Comparison of ENCODE assay signal across 1 cellular context in the genomic region with DNA sequence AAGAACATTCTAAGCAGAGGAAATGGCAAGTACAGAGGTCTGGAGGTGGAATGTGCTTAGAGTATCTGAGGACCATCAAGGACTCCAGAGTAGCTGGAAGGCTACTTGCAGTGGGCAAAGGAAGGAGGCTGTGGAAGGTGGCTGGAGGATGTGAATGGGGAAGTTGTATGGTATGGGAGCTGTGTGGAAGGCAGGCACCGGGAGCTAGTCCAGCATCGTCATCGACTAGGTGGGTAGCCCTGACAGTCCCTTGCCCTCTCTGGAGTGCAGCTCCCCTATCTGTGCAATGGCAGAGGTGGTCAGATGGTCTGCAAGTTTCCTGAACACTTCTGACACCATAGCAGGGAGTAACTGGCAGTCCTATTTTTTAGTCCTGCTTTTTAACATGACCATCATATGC.
TF ChIP-seq lines count a peak whose summit lies in the region.

No MANE protein-coding gene starts in this region.

TF ChIP-seq in H1, 55 proteins besides CTCF, POLR2A, EP300 and RAD21:
- TF ChIP-seq POLR2AphosphoS5 (IDR thresholded peaks at IDR 0.05; ENCODE audit: low read depth, low read length) (no peak), POU5F1 (IDR thresholded peaks at IDR 0.05; ENCODE audit: low read depth, low read length) (no peak)
TF ChIP-seq in H1: peak in this region for 0.
